Comparison of ENCODE assay signal across 21 cellular contexts in the genomic region with DNA sequence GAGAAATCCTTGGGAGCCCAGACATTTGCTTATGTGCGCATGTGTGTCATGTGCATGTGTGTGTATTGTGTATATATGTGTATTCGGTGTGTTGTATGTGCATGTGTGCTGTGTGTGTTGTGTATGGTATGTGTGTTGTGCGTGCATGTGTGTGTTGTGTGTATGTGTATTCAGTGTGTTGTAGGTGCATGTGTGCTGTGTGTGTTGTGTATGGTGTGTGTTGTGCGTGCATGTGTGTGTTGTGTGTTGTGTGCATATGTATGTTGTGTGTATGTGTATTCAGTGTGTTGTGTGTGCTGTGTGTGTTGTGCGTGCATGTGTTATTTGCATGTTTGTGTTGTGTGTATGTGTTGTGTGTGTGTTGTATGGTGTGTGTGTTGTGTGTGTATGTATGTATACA.
"Had no signal": no experiment of that assay in that cellular context is flagged by ENCODE, and none has a peak within 500 bp of the region (broad histone marks: within the 10 kb centered on the region; RNA-seq: fewer than 3 reads in every experiment).

No MANE protein-coding gene starts in this region.

- H3K27me3 ChIP-seq: adrenal gland, cardiac muscle cell, hepatocyte, neutrophil had no signal

- H3K9ac ChIP-seq: parathyroid adenoma had no signal

- H3K27ac Mint-ChIP-seq: activated naive CD4-positive, alpha-beta T cell treated with anti-CD3 and anti-CD28 coated beads, Interleukin-2, amount 50 U/mL, for 24 hours; effector memory CD8-positive, alpha-beta T cell; memory B cell; naive thymus-derived CD4-positive, alpha-beta T cell had no signal

- H3K27me3 Mint-ChIP-seq: activated naive CD4-positive, alpha-beta T cell treated with anti-CD3 and anti-CD28 coated beads, Interleukin-2, amount 50 U/mL, for 24 hours had no signal

- H3K27ac ChIP-seq: cardiac muscle cell, epithelial cell of prostate, foreskin keratinocyte, hepatocyte had no signal

- H3K9me3 Mint-ChIP-seq: activated naive CD4-positive, alpha-beta T cell treated with anti-CD3 and anti-CD28 coated beads, Interleukin-2, amount 50 U/mL, for 24 hours; effector memory CD8-positive, alpha-beta T cell; memory B cell had no signal

- H3K4me1 Mint-ChIP-seq: activated naive CD4-positive, alpha-beta T cell treated with anti-CD3 and anti-CD28 coated beads, Interleukin-2, amount 50 U/mL, for 24 hours; memory B cell had no signal

- H3K9me3 ChIP-seq: adrenal gland, neutrophil had no signal

- H3K4me2 ChIP-seq: hepatocyte had no signal

- ATAC-seq: effector memory CD8-positive, alpha-beta T cell; naive thymus-derived CD4-positive, alpha-beta T cell had no signal

- H3K4me3 Mint-ChIP-seq: activated naive CD4-positive, alpha-beta T cell treated with anti-CD3 and anti-CD28 coated beads, Interleukin-2, amount 50 U/mL, for 24 hours; effector memory CD8-positive, alpha-beta T cell; memory B cell; naive thymus-derived CD4-positive, alpha-beta T cell had no signal

- DNase-seq: activated CD4-positive, alpha-beta T cell treated with anti-CD3 and anti-CD28 coated beads, Interleukin-2, amount 50 U/mL, for 1 hour; activated CD4-positive, CD25-positive, alpha-beta regulatory T cell treated with anti-CD3 and anti-CD28 coated beads, Interleukin-2, amount 50 U/mL, for 72 hours; activated CD8-positive, alpha-beta memory T cell treated with anti-CD3 and anti-CD28 coated beads for 24 hours; activated CD8-positive, alpha-beta memory T cell treated with anti-CD3 and anti-CD28 coated beads, Interleukin-2, amount 50 U/mL, for 48 hours; activated gamma-delta T cell; activated T-cell treated with anti-CD3 and anti-CD28 coated beads, Interleukin-2, amount 50 U/mL, for 48 hours; dermis blood vessel endothelial cell; effector memory CD8-positive, alpha-beta T cell; naive thymus-derived CD4-positive, alpha-beta T cell; stimulated activated CD8-positive, alpha-beta memory T cell treated with anti-CD3 and anti-CD28 coated beads, Interleukin-4, amount 100 ng/mL, for 48 hours; stimulated activated naive CD4-positive, alpha-beta T cell; T-helper 1 cell had no signal

- H3K4me3 ChIP-seq: adrenal gland, cardiac muscle cell, hepatocyte had no signal

- H3K36me3 ChIP-seq: adrenal gland, cardiac muscle cell, neutrophil had no signal

- H3K36me3 Mint-ChIP-seq: activated naive CD4-positive, alpha-beta T cell treated with anti-CD3 and anti-CD28 coated beads, Interleukin-2, amount 50 U/mL, for 24 hours; memory B cell had no signal
